ENCODE assay signal across 1 cellular context in genomic region chr9:136410500-136411287, GRCh38.
A peak's percentile ranks its signal among the peaks of the same experiment; 100 is the strongest.
TF ChIP-seq lines count a peak whose summit lies in the region.

Gene ENTR1 (minus strand): TSS chr9:136410614. CDS start chr9:136410397, 217 bp downstream.
Gene PMPCA (plus strand): TSS chr9:136410658. CDS start chr9:136410669, 11 bp downstream.

TF ChIP-seq in H1, 55 proteins besides CTCF, POLR2A, EP300 and RAD21:
- TF ChIP-seq TCF12 (IDR thresholded peaks at IDR 0.05; ENCODE audit: low read depth, low read length) (no peak), TAF7 (optimal IDR thresholded peaks at IDR 0.05; ENCODE audit: borderline replicate concordance, low read depth, low read length) (peak; percentile 86), GABPA (IDR thresholded peaks at IDR 0.05; ENCODE audit: borderline replicate concordance, insufficient read depth, low read length) (peak; percentile 95), SIX5 (IDR thresholded peaks at IDR 0.05; ENCODE audit: low read depth, low read length) (no peak), SP1 (IDR thresholded peaks at IDR 0.05; ENCODE audit: low read depth, low read length) (0 out of 2 replicates have a peak, but pooled peaks have one; percentile 19), CHD2 (IDR thresholded peaks at IDR 0.05; ENCODE audit: low read length) (0 out of 2 replicates have a peak, but pooled peaks have one; percentile 25), YY1 (IDR thresholded peaks at IDR 0.05; ENCODE audit: low read depth, low read length) (peak; percentile 98), TAF1 (IDR thresholded peaks at IDR 0.05; ENCODE audit: low read depth, low read length) (peak; percentile 97), RBBP5 (IDR thresholded peaks at IDR 0.05; ENCODE audit: borderline replicate concordance, low read depth, low read length) (peak; percentile 79; the same call in 1 of the 2 replicates), ASH2L (IDR thresholded peaks at IDR 0.05; ENCODE audit: low read length) (peak; percentile 81), EGR1 (IDR thresholded peaks at IDR 0.05; ENCODE audit: borderline replicate concordance, low read depth, low read length) (peak; percentile 92), POLR2AphosphoS5 (IDR thresholded peaks at IDR 0.05; ENCODE audit: low read depth, low read length) (peak; percentile 96), E2F6 (IDR thresholded peaks at IDR 0.05) (peak; percentile 59), PHF8 (conservative IDR thresholded peaks at IDR 0.05; ENCODE audit: low read depth, low read length) (peak; percentile 92), SIN3A (conservative IDR thresholded peaks at IDR 0.05 in 1 of 2, IDR thresholded peaks at IDR 0.05 in 1 of 2; ENCODE audit: low read depth in 1 of 2, low read length in 2 of 2) (peak; percentile 73 to 78; a peak in 2 of 4 replicates), CREB1 (IDR thresholded peaks at IDR 0.05) (peak; percentile 94), HDAC2 (IDR thresholded peaks at IDR 0.05; ENCODE audit: borderline replicate concordance in 1 of 2, low read depth in 2 of 2, low read length in 2 of 2) (no peak), SIRT6 (IDR thresholded peaks at IDR 0.05; ENCODE audit: low read length) (no peak), TBP (IDR thresholded peaks at IDR 0.05; ENCODE audit: low read depth, low read length) (peak; percentile 86), RXRA (IDR thresholded peaks at IDR 0.05; ENCODE audit: insufficient read depth, low read depth, low read length) (no peak), KDM5A (IDR thresholded peaks at IDR 0.05; ENCODE audit: low read length) (peak; percentile 98)
- TF ChIP-seq, protein P1, sequence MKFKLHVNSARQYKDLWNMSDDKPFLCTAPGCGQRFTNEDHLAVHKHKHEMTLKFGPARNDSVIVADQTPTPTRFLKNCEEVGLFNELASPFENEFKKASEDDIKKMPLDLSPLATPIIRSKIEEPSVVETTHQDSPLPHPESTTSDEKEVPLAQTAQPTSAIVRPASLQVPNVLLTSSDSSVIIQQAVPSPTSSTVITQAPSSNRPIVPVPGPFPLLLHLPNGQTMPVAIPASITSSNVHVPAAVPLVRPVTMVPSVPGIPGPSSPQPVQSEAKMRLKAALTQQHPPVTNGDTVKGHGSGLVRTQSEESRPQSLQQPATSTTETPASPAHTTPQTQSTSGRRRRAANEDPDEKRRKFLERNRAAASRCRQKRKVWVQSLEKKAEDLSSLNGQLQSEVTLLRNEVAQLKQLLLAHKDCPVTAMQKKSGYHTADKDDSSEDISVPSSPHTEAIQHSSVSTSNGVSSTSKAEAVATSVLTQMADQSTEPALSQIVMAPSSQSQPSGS (IDR thresholded peaks at IDR 0.05; ENCODE audit: low read length): no peak
- TF ChIP-seq, protein P2, sequence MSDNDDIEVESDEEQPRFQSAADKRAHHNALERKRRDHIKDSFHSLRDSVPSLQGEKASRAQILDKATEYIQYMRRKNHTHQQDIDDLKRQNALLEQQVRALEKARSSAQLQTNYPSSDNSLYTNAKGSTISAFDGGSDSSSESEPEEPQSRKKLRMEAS (IDR thresholded peaks at IDR 0.05): peak; percentile 94
TF ChIP-seq in H1: peak in this region for 17.
